8 cellular contexts compared by ENCODE assay signal in genomic region chr3:57692404-57693191, GRCh38.
DNase-seq lines count a peak whose midpoint lies in the region; ATAC-seq lines count a peak whose summit lies in the region.

A gene with protein sequence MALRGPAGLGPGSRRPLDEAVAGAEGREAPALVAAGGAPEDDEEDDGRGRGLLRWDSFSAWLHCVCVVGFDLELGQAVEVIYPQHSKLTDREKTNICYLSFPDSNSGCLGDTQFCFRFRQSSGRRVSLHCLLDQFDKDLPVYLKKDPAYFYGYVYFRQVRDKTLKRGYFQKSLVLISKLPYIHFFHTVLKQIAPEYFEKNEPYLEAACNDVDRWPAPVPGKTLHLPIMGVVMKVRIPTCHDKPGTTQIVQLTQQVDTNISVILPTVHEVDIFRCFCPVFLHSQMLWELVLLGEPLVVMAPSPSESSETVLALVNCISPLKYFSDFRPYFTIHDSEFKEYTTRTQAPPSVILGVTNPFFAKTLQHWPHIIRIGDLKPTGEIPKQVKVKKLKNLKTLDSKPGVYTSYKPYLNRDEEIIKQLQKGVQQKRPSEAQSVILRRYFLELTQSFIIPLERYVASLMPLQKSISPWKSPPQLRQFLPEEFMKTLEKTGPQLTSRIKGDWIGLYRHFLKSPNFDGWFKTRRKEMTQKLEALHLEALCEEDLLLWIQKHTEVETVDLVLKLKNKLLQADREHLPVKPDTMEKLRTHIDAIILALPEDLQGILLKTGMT (minus strand): TSS chr3:57693077. CDS start chr3:57693018, 59 bp downstream.

- H3K4me3 ChIP-seq in effector memory CD4-positive, alpha-beta T cell (ENCODE audit: insufficient read depth, low read depth, low read length, poor library complexity, severe bottlenecking) = peak within 1 kb of the TSS; percentile 85

- H3K36me3 ChIP-seq in effector memory CD4-positive, alpha-beta T cell (ENCODE audit: control insufficient read depth, insufficient read depth, low read length) = no peaks in the 10 kb centered on the region

- DNase-seq in COLO668 (lab: John Stamatoyannopoulos, UW; ENCODE audit: unreplicated experiment) = peak; percentile 93
- peak; percentile 85 for DNase-seq in HS-5 (ENCODE audit: low read depth)
- DNase-seq in NOMO-1 (lab: John Stamatoyannopoulos, UW; ENCODE audit: unreplicated experiment in 2 of 2) = peak; percentile 88 to 91
- peak; percentile 92 to 93 for DNase-seq in activated CD8-positive, alpha-beta memory T cell treated with anti-CD3 and anti-CD28 coated beads for 4 hours (ENCODE audit: low read depth in 2 of 2)
- peak; percentile 88 to 96 (median 92) for DNase-seq in effector memory CD4-positive, alpha-beta T cell
- peak; percentile 89 to 92 for DNase-seq in memory B cell (ENCODE audit: low spot score in 2 of 2)
- peak; percentile 92 for DNase-seq in stimulated activated CD8-positive, alpha-beta memory T cell treated with anti-CD3 and anti-CD28 coated beads, Interleukin-12 subunit alpha, Interleukin-12 subunit beta, amount 100 ng/mL, for 1 hour (ENCODE audit: low read depth)

- peak within 1 kb of the TSS; percentile 90 for H3K4me3 Mint-ChIP-seq in memory B cell

- H3K36me3 Mint-ChIP-seq in memory B cell = peaks cover 4% of the 10 kb centered on the region

- no peaks in the 10 kb centered on the region for H3K27me3 ChIP-seq in effector memory CD4-positive, alpha-beta T cell (replicated peaks; ENCODE audit: control insufficient read depth, insufficient read depth, low read length, poor library complexity, severe bottlenecking)

- H3K4me1 ChIP-seq in effector memory CD4-positive, alpha-beta T cell (ENCODE audit: control insufficient read depth, insufficient read depth, low read length, poor library complexity, severe bottlenecking) = peaks cover 20% of the 10 kb centered on the region

- peak; percentile 70 for ATAC-seq in GM19468 (IDR thresholded peaks at IDR 0.05; ENCODE audit: extremely low read depth, unreplicated experiment)
- peak; percentile 92 for ATAC-seq in memory B cell (ENCODE audit: low read depth)

- no peaks in the 10 kb centered on the region for H3K27me3 Mint-ChIP-seq in memory B cell

- peaks cover 12% of the 10 kb centered on the region for H3K4me1 Mint-ChIP-seq in memory B cell

- H3K27ac ChIP-seq in effector memory CD4-positive, alpha-beta T cell (ENCODE audit: insufficient read depth, low read length, poor library complexity, severe bottlenecking) = peak within 1 kb of the TSS; percentile 84

- no peaks in the 10 kb centered on the region for H3K9me3 Mint-ChIP-seq in memory B cell

- H3K9me3 ChIP-seq in effector memory CD4-positive, alpha-beta T cell (ENCODE audit: control insufficient read depth, low read length) = no peaks in the 10 kb centered on the region

- peak within 1 kb of the TSS; percentile 85 for H3K27ac Mint-ChIP-seq in memory B cell

Comparison
In these comparisons a context has a peak if more than half of its experiments do, and no peak if none do; other contexts are left out.
1. Peak in every context shown above with its lines: DNase-seq, ATAC-seq, H3K4me3 ChIP-seq and H3K27ac ChIP-seq.